In genomic region chr18:76459687-76460350, GRCh38 we compare ENCODE assay signal across 8 cellular contexts. TPM values are rescaled to one million over a fixed set of nuclear protein-coding genes. Genes with fewer than 3 reads are reported as not detected.
DNase-seq lines count a peak whose midpoint lies in the region; ATAC-seq and TF ChIP-seq lines count a peak whose summit lies in the region.

No MANE protein-coding gene starts in this region.

- ATAC-seq in heart right ventricle (peak; percentile 45 to 87 (median 72)), sciatic nerve (peak; percentile 55)

- H3K36me3 ChIP-seq in adrenal gland (replicated peaks in 1 of 2) (no peaks in the 10 kb centered on the region), heart right ventricle (peaks cover 0 to 33% (median 0%) of the 10 kb centered on the region in 9 donors)

- H3K4me1 ChIP-seq in adrenal gland (replicated peaks in 1 of 2) (peaks cover 12 to 35% of the 10 kb centered on the region in 2 donors), heart right ventricle (peaks cover 2 to 43% (median 19%) of the 10 kb centered on the region in 9 donors)

- H3K9me3 ChIP-seq in adrenal gland (replicated peaks in 1 of 3) (no peaks in the 10 kb centered on the region), heart right ventricle (no peaks in the 10 kb centered on the region)

- H3K4me3 ChIP-seq in adrenal gland = peak overlapping the region in 1 of 4 donors; percentile 27
- peak overlapping the region in 3 of 10 donors; percentile 17 to 27 (median 18) for H3K4me3 ChIP-seq in heart right ventricle

- peak in 1 of 2 donors; percentile 58 for TF ChIP-seq POLR2A in adrenal gland (IDR thresholded peaks at IDR 0.05)

- 15 to 52% (median 44%) methylated on average over 22 to 26 of the region's 26 CpGs for WGBS in adrenal gland, 4 donors
- WGBS in heart right ventricle, 2 donors = 48 to 59% methylated on average over 26 of the region's 26 CpGs

- H3K27ac ChIP-seq in adrenal gland (peak overlapping the region; percentile 37 to 92 (median 85)), heart right ventricle (peak overlapping the region in 7 of 10 donors; percentile 19 to 65 (median 54))

- TF ChIP-seq CTCF in adrenal gland (IDR thresholded peaks at IDR 0.05) (no peak), heart right ventricle (IDR thresholded peaks at IDR 0.05) (peak in 1 of 9 donors; percentile 21)

- intact Hi-C loops in adrenal gland (cut with DNase I) = no loop called here
- intact Hi-C loops in heart right ventricle (cut with DNase I) = no loop called here
- intact Hi-C loops in sciatic nerve (cut with DNase I) = no loop called here

- no peaks in the 10 kb centered on the region for H3K27me3 ChIP-seq in adrenal gland
- no peaks in the 10 kb centered on the region for H3K27me3 ChIP-seq in heart right ventricle

- DNase-seq in GM04503 (ENCODE audit: low read depth) (peak; percentile 100), adrenal gland (peak; percentile 78 to 96 (median 94)), heart right ventricle (no peak), sciatic nerve (ENCODE audit: low spot score) (peak; percentile 59), midbrain (lab: John Stamatoyannopoulos, UW) (no peak), NCI-H1694 (lab: John Stamatoyannopoulos, UW) (no peak), globus pallidus (ENCODE audit: low spot score) (no peak)
- DNase-seq in stimulated activated CD4-positive, alpha-beta T cell treated with anti-CD3 and anti-CD28 coated beads, Interleukin-4, amount 100 ng/mL, for 4 hours = no peak

RNA-seq across cellular contexts. Expression of gene ZNF516, which starts 35.2 kb away (rescaled TPM):
- total RNA-seq in adrenal gland = 10 to 100 TPM; 23.8 to 60.1 (median 36.2) TPM
- polyA plus RNA-seq in adrenal gland = 10 to 100 TPM in 2 of 3 donors, 1 to 10 TPM in 1; 8.6 to 18.0 (median 15.0) TPM
- total RNA-seq in heart right ventricle = 10 to 100 TPM; 13.4 to 24.8 (median 19.0) TPM
- polyA plus RNA-seq in heart right ventricle = 1 to 10 TPM; 2.6 to 8.2 TPM
- total RNA-seq in sciatic nerve = 53.5 TPM

Comparison
In these comparisons a context has a peak if more than half of its experiments do, and no peak if none do; other contexts are left out.
1. DNase-seq: peak in GM04503 (single experiment), adrenal gland (7 of 7) and sciatic nerve (single experiment); none in heart right ventricle (0 of 2), midbrain (single experiment), NCI-H1694 (single experiment), globus pallidus (single experiment) and stimulated activated CD4-positive, alpha-beta T cell treated with anti-CD3 and anti-CD28 coated beads, Interleukin-4, amount 100 ng/mL, for 4 hours (0 of 2).